ENCODE assay signal across 1 cellular context in the genomic region with DNA sequence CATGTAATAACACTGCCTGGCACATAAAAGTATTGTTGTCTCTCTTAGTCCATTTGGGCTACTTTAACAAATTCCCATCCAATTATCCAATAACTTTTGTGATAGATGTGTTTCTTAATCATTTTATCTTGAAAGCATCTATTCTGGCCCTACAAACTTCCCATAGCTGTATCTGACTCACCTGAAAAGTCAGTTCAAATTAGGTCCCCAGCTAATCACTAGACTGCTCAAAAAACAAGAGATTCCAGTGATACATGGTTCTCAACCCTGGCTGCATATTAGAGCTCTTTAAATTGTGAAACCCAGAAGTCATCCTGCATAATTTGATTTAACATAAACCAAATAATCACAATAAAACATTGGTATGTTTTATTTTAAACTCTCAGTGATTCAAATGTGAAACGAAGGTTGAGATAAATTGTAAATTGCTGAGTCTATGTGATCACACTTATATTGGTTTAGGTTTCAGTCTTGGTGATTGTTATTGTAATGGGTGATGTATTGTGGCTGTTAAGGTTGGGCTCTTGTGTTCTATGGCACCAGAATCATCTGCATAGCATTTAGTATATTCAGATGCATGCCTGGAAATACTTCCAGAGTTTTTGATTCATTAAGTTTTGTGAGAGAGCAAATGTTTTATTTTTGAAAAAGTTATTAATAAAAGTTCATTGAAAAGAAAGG.
TF ChIP-seq lines count a peak whose summit lies in the region.

No MANE protein-coding gene starts in this region.

TF ChIP-seq in SK-N-SH, 30 proteins besides CTCF, POLR2A, EP300 and RAD21 (continued from another document):
- TF ChIP-seq, protein P1, sequence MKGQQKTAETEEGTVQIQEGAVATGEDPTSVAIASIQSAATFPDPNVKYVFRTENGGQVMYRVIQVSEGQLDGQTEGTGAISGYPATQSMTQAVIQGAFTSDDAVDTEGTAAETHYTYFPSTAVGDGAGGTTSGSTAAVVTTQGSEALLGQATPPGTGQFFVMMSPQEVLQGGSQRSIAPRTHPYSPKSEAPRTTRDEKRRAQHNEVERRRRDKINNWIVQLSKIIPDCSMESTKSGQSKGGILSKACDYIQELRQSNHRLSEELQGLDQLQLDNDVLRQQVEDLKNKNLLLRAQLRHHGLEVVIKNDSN (IDR thresholded peaks at IDR 0.05; ENCODE audit: borderline replicate concordance, low read depth), result no peak
- TF ChIP-seq MEF2A (IDR thresholded peaks at IDR 0.05; ENCODE audit: borderline replicate concordance, low read depth), result no peak
- no peak for TF ChIP-seq RXRA (IDR thresholded peaks at IDR 0.05; ENCODE audit: borderline replicate concordance, low read depth)
- peak; percentile 47; the same call in 1 of the 2 replicates for TF ChIP-seq FOSL2 (IDR thresholded peaks at IDR 0.05; ENCODE audit: borderline replicate concordance, low read depth)
- TF ChIP-seq ELF1 (IDR thresholded peaks at IDR 0.05), result no peak
- peak; percentile 76; the same call in 1 of the 2 replicates for TF ChIP-seq TCF12 (IDR thresholded peaks at IDR 0.05)
- TF ChIP-seq EZH2phosphoT487 (IDR thresholded peaks at IDR 0.05; ENCODE audit: borderline replicate concordance, low read depth), result no peak
- TF ChIP-seq TEAD4 (IDR thresholded peaks at IDR 0.05; ENCODE audit: borderline replicate concordance, insufficient read depth), result peak; percentile 57; the same call in 1 of the 2 replicates
- no peak for TF ChIP-seq NRF1 (IDR thresholded peaks at IDR 0.05; ENCODE audit: low read depth, low read length)
- TF ChIP-seq NFIC (IDR thresholded peaks at IDR 0.05; ENCODE audit: borderline replicate concordance), result peak; percentile 12; the same call in 1 of the 2 replicates
- TF ChIP-seq PBX3 (IDR thresholded peaks at IDR 0.05), result peak; percentile 86
- no peak for TF ChIP-seq SMC3 (IDR thresholded peaks at IDR 0.05; ENCODE audit: low read depth, low read length)
- TF ChIP-seq JUND (IDR thresholded peaks at IDR 0.05), result peak; percentile 61
- TF ChIP-seq, protein P2, sequence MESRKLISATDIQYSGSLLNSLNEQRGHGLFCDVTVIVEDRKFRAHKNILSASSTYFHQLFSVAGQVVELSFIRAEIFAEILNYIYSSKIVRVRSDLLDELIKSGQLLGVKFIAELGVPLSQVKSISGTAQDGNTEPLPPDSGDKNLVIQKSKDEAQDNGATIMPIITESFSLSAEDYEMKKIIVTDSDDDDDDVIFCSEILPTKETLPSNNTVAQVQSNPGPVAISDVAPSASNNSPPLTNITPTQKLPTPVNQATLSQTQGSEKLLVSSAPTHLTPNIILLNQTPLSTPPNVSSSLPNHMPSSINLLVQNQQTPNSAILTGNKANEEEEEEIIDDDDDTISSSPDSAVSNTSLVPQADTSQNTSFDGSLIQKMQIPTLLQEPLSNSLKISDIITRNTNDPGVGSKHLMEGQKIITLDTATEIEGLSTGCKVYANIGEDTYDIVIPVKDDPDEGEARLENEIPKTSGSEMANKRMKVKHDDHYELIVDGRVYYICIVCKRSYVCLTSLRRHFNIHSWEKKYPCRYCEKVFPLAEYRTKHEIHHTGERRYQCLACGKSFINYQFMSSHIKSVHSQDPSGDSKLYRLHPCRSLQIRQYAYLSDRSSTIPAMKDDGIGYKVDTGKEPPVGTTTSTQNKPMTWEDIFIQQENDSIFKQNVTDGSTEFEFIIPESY (IDR thresholded peaks at IDR 0.05; ENCODE audit: borderline replicate concordance, low read depth), result no peak
